8 cellular contexts compared by ENCODE assay signal in the genomic region with DNA sequence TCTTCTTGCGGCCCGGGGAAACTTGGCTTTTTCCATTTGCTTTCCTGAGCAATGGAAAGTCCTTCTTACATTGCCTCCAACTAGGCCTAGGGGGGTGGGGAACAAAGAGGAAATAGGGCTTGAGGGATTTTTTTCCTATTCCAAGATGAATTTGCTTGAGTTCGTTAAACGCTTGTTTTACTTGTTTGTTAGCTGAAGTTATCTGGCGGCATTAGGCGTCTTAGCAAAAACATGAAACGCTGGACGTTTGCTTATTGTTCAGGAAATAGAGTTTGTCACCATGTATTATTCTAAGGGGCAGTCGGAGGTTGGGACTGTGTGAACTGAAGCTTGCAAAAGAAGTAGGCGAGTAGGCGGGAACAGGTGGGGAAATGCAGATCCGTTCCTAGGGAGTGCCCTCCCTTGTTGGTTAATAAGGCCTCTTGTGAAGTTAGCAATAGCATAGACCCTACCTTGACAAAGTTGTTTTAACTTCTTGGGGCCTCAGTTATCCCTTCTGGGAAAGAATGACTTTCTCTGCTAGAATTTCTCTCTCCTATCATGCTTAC. TPM values are rescaled to one million over a fixed set of nuclear protein-coding genes. Genes with fewer than 3 reads are reported as not detected.
DNase-seq lines count a peak whose midpoint lies in the region; ATAC-seq, FAIRE-seq and TF ChIP-seq lines count a peak whose summit lies in the region.

No MANE protein-coding gene starts in this region.

- peak overlapping the region in 3 of 4 experiments; percentile 46 to 80 (median 79); a peak in 6 of 7 replicates for H3K9ac ChIP-seq in H1 (replicated peaks in 1 of 4; ENCODE audit: extremely low read depth in 1 of 4, low read depth in 3 of 4, low read length in 3 of 4)

- peak overlapping the region; percentile 94 to 97 for H3K4me2 ChIP-seq in H1 (ENCODE audit: insufficient read depth in 1 of 2, low read depth in 2 of 2, low read length in 2 of 2)

- 3% methylated on average over 12 of the region's 12 CpGs; no CpG with 5 or more reads in 1 of the 2 experiments for WGBS in H1 (ENCODE audit: extremely low coverage in 1 of 2, insufficient coverage in 1 of 2, insufficient read length in 1 of 2, insufficient replicate concordance in 2 of 2, low coverage in 1 of 2, low lambda C conversion rate in 2 of 2, missing lambda C conversion rate in 1 of 2), 2 experiments
- WGBS in ovary, 3 donors = 43 to 63% (median 58%) methylated on average over 12 of the region's 12 CpGs

- H4K8ac ChIP-seq in H1 (ENCODE audit: extremely low read depth, insufficient read depth, low read length) = no peak overlapping the region

- H3K27ac ChIP-seq in H1 (ENCODE audit: low read depth, low read length) = no peak overlapping the region
- H3K27ac ChIP-seq in ovary = peak overlapping the region in 1 of 2 donors; percentile 63

- no peak for TF ChIP-seq RAD21 in H1 (IDR thresholded peaks at IDR 0.05 in 1 of 2, conservative IDR thresholded peaks at IDR 0.05 in 1 of 2; ENCODE audit: low read depth in 2 of 2, low read length in 2 of 2)

- H3K4me1 ChIP-seq in H1 (replicated peaks in 1 of 4; ENCODE audit: control insufficient read depth in 3 of 4, insufficient read depth in 4 of 4, low read length in 3 of 4) (peaks cover 12 to 31% (median 22%) of the 10 kb centered on the region in 4 experiments), ovary (ENCODE audit: insufficient read depth) (peaks cover 6% of the 10 kb centered on the region)

- peaks cover 27 to 60% of the 10 kb centered on the region in 2 experiments for H3K79me2 ChIP-seq in H1 (ENCODE audit: control insufficient read depth in 1 of 2, insufficient read depth in 2 of 2, low read length in 2 of 2)

- POLR2A ChIA-PET in H1 (lab: Charles Lee; ENCODE audit: partially characterized antibody) = interaction anchor here (0.5 to 5.6 kb wide), 9 partner anchors 10 to 102 kb away, joined by 3 to 46 read pairs (median 4); no protein-coding TSS in a partner anchor

- 0 out of 2 replicates have a peak overlapping the region, but pooled peaks have one; percentile 10 for H2BK5ac ChIP-seq in H1 (ENCODE audit: low read depth, low read length)

- peaks cover 9 to 14% of the 10 kb centered on the region in 2 experiments for H4K20me1 ChIP-seq in H1 (replicated peaks in 1 of 2; ENCODE audit: control insufficient read depth in 1 of 2, insufficient read depth in 2 of 2, low read length in 2 of 2)

- peak overlapping the region; percentile 69 to 84 (median 74) for H3K4me3 ChIP-seq in H1 (ENCODE audit: extremely low read depth in 1 of 4, insufficient read depth in 2 of 4, low read depth in 3 of 4, low read length in 4 of 4)
- H3K4me3 ChIP-seq in ovary = peak overlapping the region; percentile 56

- TF ChIP-seq POLR2A in H1 (IDR thresholded peaks at IDR 0.05; ENCODE audit: control extremely low read depth in 1 of 2, low read depth in 2 of 2, low read length in 2 of 2) (no peak), ovary (IDR thresholded peaks at IDR 0.05) (no peak)

- H3K14ac ChIP-seq in H1 (ENCODE audit: insufficient read length) = peak overlapping the region; percentile 32

- H3K23ac ChIP-seq in H1 (ENCODE audit: insufficient read length) = no peak overlapping the region

- peak overlapping the region; percentile 34 for H2BK120ac ChIP-seq in H1 (replicated peaks; ENCODE audit: low read depth, low read length)

- H3K79me1 ChIP-seq in H1 (ENCODE audit: low read depth, low read length) = peaks cover 16% of the 10 kb centered on the region

- H4K5ac ChIP-seq in H1 (ENCODE audit: insufficient read length, low read depth, low read length) = no peak overlapping the region

- no peak for ATAC-seq in HG03095 (IDR thresholded peaks at IDR 0.05; ENCODE audit: unreplicated experiment)
- ATAC-seq in HG02571 (IDR thresholded peaks at IDR 0.05; ENCODE audit: unreplicated experiment) = no peak
- no peak for ATAC-seq in HG02588 (IDR thresholded peaks at IDR 0.05; ENCODE audit: unreplicated experiment)

- peak overlapping the region; percentile 96 for H3K18ac ChIP-seq in H1 (ENCODE audit: extremely low read depth, low read length)

- FAIRE-seq in G401.6 (lab: Jason Lieb, UNC) (peak; percentile 51), H1 (lab: Jason Lieb, UNC) (no peak)

- H2BK12ac ChIP-seq in H1 (ENCODE audit: low read depth, low read length) = no peak overlapping the region

- no peaks in the 10 kb centered on the region for H3K9me3 ChIP-seq in H1 (ENCODE audit: insufficient read depth in 2 of 2, low read depth in 1 of 2, low read length in 1 of 2)
- H3K9me3 ChIP-seq in ovary = no peaks in the 10 kb centered on the region

- intact Hi-C loops in ovary (cut with DNase I) = loop anchor here in 3 of 4 donors (5.0 to 10.0 kb wide), 6 partner anchors 88 to 268 kb away; no protein-coding TSS in a partner anchor

- TF ChIP-seq EP300 in H1 (IDR thresholded peaks at IDR 0.05; ENCODE audit: borderline replicate concordance in 1 of 2, low read depth in 2 of 2, low read length in 2 of 2) (no peak), ovary (IDR thresholded peaks at IDR 0.05) (no peak)

- H2AK5ac ChIP-seq in H1 (ENCODE audit: low read depth, low read length) = no peak overlapping the region; the same call in 1 of the 2 replicates

- H2BK20ac ChIP-seq in H1 (ENCODE audit: low read length) = peak overlapping the region; percentile 48; the same call in 1 of the 2 replicates

- H3K23me2 ChIP-seq in H1 (ENCODE audit: low read depth, low read length) = peaks cover 25% of the 10 kb centered on the region

- peak overlapping the region; percentile 74 for H3K4ac ChIP-seq in H1 (replicated peaks; ENCODE audit: insufficient read length, low read depth, low read length)

- H3K36me3 ChIP-seq in H1 (ENCODE audit: control insufficient read depth in 2 of 4, insufficient read depth in 4 of 4, low read length in 3 of 4) (peaks cover 0 to 4% (median 0%) of the 10 kb centered on the region in 4 experiments; a peak in 1 of 8 replicates), ovary (no peaks in the 10 kb centered on the region)

- no peak overlapping the region for H2AFZ ChIP-seq in H1 (ENCODE audit: low read length)

- DNase-seq in NCI-H128 (lab: John Stamatoyannopoulos, UW; ENCODE audit: unreplicated experiment) (peak; percentile 16), H1 (ENCODE audit: low read depth in 1 of 2, low spot score in 2 of 2) (no peak), ovary (no peak), cerebellum (ENCODE audit: low spot score) (no peak)

- H4K91ac ChIP-seq in H1 (replicated peaks; ENCODE audit: insufficient read length, low read length) = peak overlapping the region; percentile 89

- H3K56ac ChIP-seq in H1 (replicated peaks; ENCODE audit: insufficient read length, low read depth, low read length) = peak overlapping the region; percentile 60

- H3K27me3 ChIP-seq in H1 (replicated peaks in 1 of 4; ENCODE audit: control insufficient read depth in 3 of 4, extremely low read depth in 1 of 4, insufficient read depth in 3 of 4, low read length in 3 of 4) (peaks cover 0 to 8% (median 2%) of the 10 kb centered on the region in 4 experiments; a peak in 3 of 7 replicates), ovary (no peaks in the 10 kb centered on the region)

- no peak overlapping the region; the same call in 1 of the 2 replicates for H2BK15ac ChIP-seq in H1 (ENCODE audit: low read length)

- TF ChIP-seq CTCF in H1 (IDR thresholded peaks at IDR 0.05; ENCODE audit: control extremely low read depth in 1 of 3, insufficient read depth in 1 of 3, low read depth in 1 of 3, low read length in 3 of 3) (no peak), ovary (IDR thresholded peaks at IDR 0.05) (no peak)

- CTCF ChIA-PET in H1 (lab: Charles Lee; ENCODE audit: partially characterized antibody) = interaction anchor here (1.0 to 2.9 kb wide), 6 partner anchors 9 to 91 kb away, joined by 3 to 11 read pairs (median 4); no protein-coding TSS in a partner anchor

TF ChIP-seq in H1, 55 proteins besides CTCF, POLR2A, EP300 and RAD21:
- TF ChIP-seq ZNF274 (IDR thresholded peaks at IDR 0.05; ENCODE audit: borderline replicate concordance, extremely low read depth, low read length) (no peak), TAF1 (IDR thresholded peaks at IDR 0.05; ENCODE audit: low read depth, low read length) (0 out of 2 replicates have a peak, but pooled peaks have one; percentile 1), RBBP5 (IDR thresholded peaks at IDR 0.05; ENCODE audit: borderline replicate concordance, low read depth, low read length) (no peak)

RNA-seq across cellular contexts. Expression of gene CABLES1, which starts 1.9 kb away (rescaled TPM):
- 26.4 and 28.0 TPM in 2 replicates for total RNA-seq in H1 (2021; fragmentation: NEBNext Ultra II Directional; extraction: Animal tissue kit (Norgen Biotek cat#: 25700))
- polyA plus RNA-seq in H1 (2011; rRNA removed) = 8.3 and 9.2 TPM in 2 replicates
- 9.1 TPM for polyA plus RNA-seq in H1 (2011; cell fraction: cytosol; rRNA removed)
- polyA plus RNA-seq in H1 (2011; cell fraction: nucleus; rRNA removed) = 17.4 TPM
- polyA plus RNA-seq in H1 (2012, experiment 1 of 2) = 15.3 to 18.2 TPM (median 16.6 TPM) in 4 replicates
- 11.8 TPM for polyA plus RNA-seq in H1 (2012, experiment 2 of 2)
- 11.0 TPM for polyA plus RNA-seq in H1 (2013, experiment 1 of 2)
- polyA plus RNA-seq in H1 (2013, experiment 2 of 2) = 9.9 TPM
- polyA minus RNA-seq in H1 (2011; rRNA and poly(A)+ RNA removed) = 13.6 and 21.1 TPM in 2 replicates
- polyA minus RNA-seq in H1 (2011; cell fraction: cytosol; rRNA and poly(A)+ RNA removed) = 15.0 TPM
- polyA minus RNA-seq in H1 (2011; cell fraction: nucleus; rRNA and poly(A)+ RNA removed) = 27.9 TPM
- 1 to 10 TPM; 2.6 to 8.8 (median 5.3) TPM for total RNA-seq in ovary
- polyA plus RNA-seq in ovary = 1 to 10 TPM; 4.0 to 8.9 TPM
- total RNA-seq in cerebellum = 7.0 TPM
